Comparison of ENCODE assay signal across 2 cellular contexts in genomic region chr3:73556520-73557371, GRCh38.
TF ChIP-seq lines count a peak whose summit lies in the region.

No MANE protein-coding gene starts in this region.

TF ChIP-seq in liver, 16 proteins besides CTCF, POLR2A, EP300 and RAD21 (continued from another document):
- TF ChIP-seq REST (IDR thresholded peaks at IDR 0.05) = no peak
- no peak for TF ChIP-seq FOXA2 (IDR thresholded peaks at IDR 0.05)

TF ChIP-seq in HepG2, 621 proteins besides CTCF, POLR2A, EP300 and RAD21 (continued from another document):
- no peak for TF ChIP-seq ZNF276 (CRISPR knock-in tag; IDR thresholded peaks at IDR 0.05; ENCODE audit: low read depth)
- no peak for TF ChIP-seq ZNF451 (CRISPR knock-in tag; IDR thresholded peaks at IDR 0.05)
- TF ChIP-seq ZNF720 (CRISPR knock-in tag; IDR thresholded peaks at IDR 0.05) = no peak
- no peak for TF ChIP-seq CEBPG (CRISPR knock-in tag; IDR thresholded peaks at IDR 0.05)
- no peak for TF ChIP-seq TP53 (CRISPR knock-in tag; conservative IDR thresholded peaks at IDR 0.05)
- no peak for TF ChIP-seq SCMH1 (CRISPR knock-in tag; IDR thresholded peaks at IDR 0.05; ENCODE audit: borderline replicate concordance)
- no peak for TF ChIP-seq CCDC6 (CRISPR knock-in tag; IDR thresholded peaks at IDR 0.05)
- TF ChIP-seq RBAK (CRISPR knock-in tag; IDR thresholded peaks at IDR 0.05) = no peak
- no peak for TF ChIP-seq CREB3 (CRISPR knock-in tag; IDR thresholded peaks at IDR 0.05)
- no peak for TF ChIP-seq ZNF776 (CRISPR knock-in tag; IDR thresholded peaks at IDR 0.05)
- TF ChIP-seq ZNF281 (CRISPR knock-in tag; IDR thresholded peaks at IDR 0.05; ENCODE audit: borderline replicate concordance) = no peak
- TF ChIP-seq ZNF580 (CRISPR knock-in tag; IDR thresholded peaks at IDR 0.05; ENCODE audit: borderline replicate concordance, low read depth) = no peak
- no peak for TF ChIP-seq HNRNPH1 (optimal IDR thresholded peaks at IDR 0.05; ENCODE audit: low read depth, low read length)
- no peak for TF ChIP-seq NCOA5 (CRISPR knock-in tag; IDR thresholded peaks at IDR 0.05)
- no peak for TF ChIP-seq MTERF4 (CRISPR knock-in tag; IDR thresholded peaks at IDR 0.05)
